Comparison of ENCODE assay signal across 1 cellular context in the genomic region with DNA sequence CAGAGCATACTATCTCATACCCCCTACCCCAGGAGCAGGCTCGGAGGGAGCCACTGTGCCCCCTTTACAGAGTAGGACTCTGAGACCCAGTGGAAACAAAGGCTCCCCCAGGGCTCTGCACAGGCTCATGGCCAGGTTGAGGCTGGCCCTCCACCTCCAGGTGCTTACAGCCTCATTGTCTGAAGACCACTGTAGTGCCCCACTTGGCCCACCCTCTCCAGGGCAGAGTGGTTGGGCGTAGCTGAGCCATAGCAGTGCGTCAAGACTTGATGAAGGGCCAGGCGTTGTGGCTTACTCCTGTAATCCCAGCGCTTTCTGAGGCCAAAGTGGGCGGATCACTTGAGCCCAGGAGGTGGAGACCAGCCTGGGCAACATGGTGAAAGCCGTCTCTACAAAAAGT.
TF ChIP-seq lines count a peak whose summit lies in the region.

No MANE protein-coding gene starts in this region.

TF ChIP-seq in GM23338, 12 proteins besides CTCF, POLR2A, EP300 and RAD21 (continued from another document):
- TF ChIP-seq ZNF462 (CRISPR knock-in tag; IDR thresholded peaks at IDR 0.05) (no peak), ZNF331 (CRISPR knock-in tag; IDR thresholded peaks at IDR 0.05; ENCODE audit: low read depth) (no peak), ZNF114 (CRISPR knock-in tag; IDR thresholded peaks at IDR 0.05) (no peak), EZH2phosphoT487 (IDR thresholded peaks at IDR 0.05; ENCODE audit: unreplicated experiment) (no peak)
- TF ChIP-seq, protein P1, sequence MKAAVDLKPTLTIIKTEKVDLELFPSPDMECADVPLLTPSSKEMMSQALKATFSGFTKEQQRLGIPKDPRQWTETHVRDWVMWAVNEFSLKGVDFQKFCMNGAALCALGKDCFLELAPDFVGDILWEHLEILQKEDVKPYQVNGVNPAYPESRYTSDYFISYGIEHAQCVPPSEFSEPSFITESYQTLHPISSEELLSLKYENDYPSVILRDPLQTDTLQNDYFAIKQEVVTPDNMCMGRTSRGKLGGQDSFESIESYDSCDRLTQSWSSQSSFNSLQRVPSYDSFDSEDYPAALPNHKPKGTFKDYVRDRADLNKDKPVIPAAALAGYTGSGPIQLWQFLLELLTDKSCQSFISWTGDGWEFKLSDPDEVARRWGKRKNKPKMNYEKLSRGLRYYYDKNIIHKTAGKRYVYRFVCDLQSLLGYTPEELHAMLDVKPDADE (IDR thresholded peaks at IDR 0.05), result no peak
